Comparison of ENCODE assay signal across 8 cellular contexts in the genomic region with DNA sequence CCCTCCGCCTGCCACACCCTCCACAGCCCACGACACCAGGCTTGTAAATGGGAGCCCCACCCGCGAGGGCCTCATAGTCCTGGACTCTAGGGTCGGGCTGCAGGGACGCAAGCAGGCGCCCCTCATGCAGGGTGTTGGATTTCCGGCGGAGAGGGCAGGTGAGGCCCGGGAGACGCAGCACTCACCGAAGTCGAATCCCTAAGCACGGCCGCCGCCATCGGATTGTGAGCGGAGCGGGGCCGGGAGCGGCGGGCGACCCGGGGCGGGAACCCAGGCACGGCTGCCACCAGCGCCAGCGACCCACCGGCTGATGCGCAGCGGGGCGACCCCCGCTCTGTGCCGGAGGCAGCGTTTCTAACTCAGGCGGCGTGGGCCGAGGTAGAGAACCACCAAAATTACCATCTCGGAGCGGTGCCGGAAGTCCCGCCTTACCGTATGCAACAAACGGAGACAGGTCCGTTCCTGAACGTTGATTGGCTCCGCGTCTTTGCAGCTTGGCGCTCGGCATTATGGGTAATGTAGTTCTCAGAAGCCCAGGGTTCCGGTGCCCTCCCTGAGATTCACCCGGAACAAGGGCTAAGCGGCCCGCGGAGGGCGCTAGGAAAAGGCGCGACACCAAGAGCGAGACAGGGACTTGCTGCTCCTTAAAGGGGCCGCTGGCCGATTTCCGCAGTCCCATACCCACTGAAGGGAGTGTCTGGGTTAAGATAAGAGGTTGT. TPM values are rescaled to one million over a fixed set of nuclear protein-coding genes. Genes with fewer than 3 reads are reported as not detected.
DNase-seq lines count a peak whose midpoint lies in the region; ATAC-seq and TF ChIP-seq lines count a peak whose summit lies in the region.

ZNF416 (minus strand) TSS at position 425 of the 719 bp plus-strand sequence; CDS start at position 218, 207 bp downstream.

- H3K9me3 ChIP-seq in left ventricle myocardium inferior (replicated peaks): peaks cover 40% of the 10 kb centered on the region

- peak within 1 kb of the TSS; percentile 79 for H3K27ac ChIP-seq in left ventricle myocardium inferior (replicated peaks)

- peak within 1 kb of the TSS; percentile 98 for H3K4me3 ChIP-seq in left ventricle myocardium inferior

- no peaks in the 10 kb centered on the region for H3K27me3 ChIP-seq in left ventricle myocardium inferior (ENCODE audit: low read depth)

- H3K4me1 ChIP-seq in left ventricle myocardium inferior: peaks cover 32% of the 10 kb centered on the region

- DNase-seq in GM13977 (ENCODE audit: low spot score) (peak; percentile 99), NCI-H146 (lab: John Stamatoyannopoulos, UW) (peak; percentile 98), T-helper 1 cell (peak; percentile 88 to 98 (median 95)), amygdala (lab: John Stamatoyannopoulos, UW) (peak; percentile 42 to 99 (median 93)), left ventricle myocardium inferior (peak; percentile 96), posterior vena cava (ENCODE audit: low spot score) (peak; percentile 98), ureter (ENCODE audit: low spot score) (peak; percentile 98)

- peaks cover 39% of the 10 kb centered on the region for H3K36me3 ChIP-seq in left ventricle myocardium inferior

- intact Hi-C loops in left ventricle myocardium inferior (cut with micrococcal nuclease): no loop called here
- intact Hi-C loops in posterior vena cava (cut with DNase I): no loop called here

- TF ChIP-seq CTCF in GM13977 (IDR thresholded peaks at IDR 0.05; ENCODE audit: extremely low read depth, insufficient read depth, missing control alignments) (peak; percentile 46), left ventricle myocardium inferior (IDR thresholded peaks at IDR 0.05; ENCODE audit: borderline replicate concordance) (peak; percentile 40)

- ATAC-seq in HG02870 (IDR thresholded peaks at IDR 0.05; ENCODE audit: unreplicated experiment): peak; percentile 93

- in situ Hi-C loops in GM13977 (cut with MboI; ENCODE audit: low pct_unique_long_range_greater_than_20kb, low sequenced_read_pairs, unreplicated experiment): no loop called here

RNA-seq across cellular contexts. Expression of gene ZNF416, which starts in this region (rescaled TPM):
- total RNA-seq in left ventricle myocardium inferior (4.6 TPM), posterior vena cava (1 to 10 TPM; 3.9 to 5.3 TPM), ureter (8.6 TPM)

Comparison
In these comparisons a context has a peak if more than half of its experiments do, and no peak if none do; other contexts are left out.
1. Peak in every context shown above with its lines: DNase-seq, ATAC-seq, H3K4me3 ChIP-seq and H3K27ac ChIP-seq.